21 cellular contexts compared by ENCODE assay signal in the genomic region with DNA sequence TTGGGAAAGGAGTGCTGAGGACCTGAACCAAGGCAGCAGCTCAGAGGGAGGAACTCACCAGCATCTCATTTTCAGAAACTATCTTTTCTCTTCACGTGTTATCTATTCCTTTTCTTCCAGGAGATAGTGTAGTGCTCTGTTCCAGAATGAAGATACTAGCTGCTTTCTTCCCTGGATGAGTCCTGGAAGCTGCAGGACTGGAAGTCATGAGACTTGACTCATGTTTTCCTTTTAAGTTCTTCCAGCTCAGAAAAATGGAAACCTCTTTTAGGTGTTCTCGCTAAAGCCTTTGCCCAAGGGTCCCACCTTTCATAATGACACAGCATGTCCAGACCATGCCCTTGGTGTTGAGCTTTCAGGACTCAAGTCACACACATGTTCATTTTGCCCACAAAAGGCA.
"Had no signal": no experiment of that assay in that cellular context is flagged by ENCODE, and none has a peak within 500 bp of the region (broad histone marks: within the 10 kb centered on the region; RNA-seq: fewer than 3 reads in every experiment).

No MANE protein-coding gene starts in this region.

- ATAC-seq: activated CD4-positive, alpha-beta T cell treated with anti-CD3 and anti-CD28 coated beads for 36 hours; left lung; natural killer cell treated with Interleukin-12 subunit alpha and Interleukin-12 subunit beta and Interleukin-15 and Interleukin-18, amount 100 ng/mL, for 72 hours had no signal

- H3K79me2 ChIP-seq: hepatocyte had no signal

- H3K4me2 ChIP-seq: hepatocyte had no signal

- H3K9me3 ChIP-seq: left lung, tibial nerve, uterus had no signal

- H3K4me3 ChIP-seq: coronary artery, hepatocyte, left lung, skin epidermis, tibial nerve, uterus had no signal

- H3K27me3 ChIP-seq: hepatocyte, left lung, tibial nerve, uterus had no signal

- DNase-seq: activated CD4-positive, alpha-beta memory T cell treated with anti-CD3 and anti-CD28 coated beads, Interleukin-2, amount 10 ng/mL, durations not matched to agents 7 days and 5 days; activated CD4-positive, alpha-beta T cell treated with anti-CD3 and anti-CD28 coated beads for 36 hours; activated CD8-positive, alpha-beta memory T cell treated with anti-CD3 and anti-CD28 coated beads, Interleukin-2, amount 50 U/mL, for 4 hours; activated gamma-delta T cell treated with Interleukin-2 at 50 U/mL for 16 hours; effector CD8-positive, alpha-beta T cell; islet precursor cell; left lung; nucleus accumbens; posterior cingulate gyrus; retina; stimulated activated CD4-positive, alpha-beta T cell treated with anti-CD3 and anti-CD28 coated beads, Interleukin-4, amount 100 ng/mL, for 4 hours; stimulated activated CD8-positive, alpha-beta memory T cell treated with anti-CD3 and anti-CD28 coated beads, Interleukin-4, amount 100 ng/mL, for 48 hours; stimulated activated naive CD4-positive, alpha-beta T cell treated with Interleukin-2 at 50 U/mL for 16 hours; substantia nigra; uterus; WERI-Rb-1 had no signal

- H3K27ac ChIP-seq: coronary artery, hepatocyte, left lung, skin epidermis, tibial nerve, uterus, WERI-Rb-1 had no signal

- H2AFZ ChIP-seq: hepatocyte had no signal

- H3K4me1 ChIP-seq: left lung, tibial nerve, uterus had no signal

- H3K36me3 ChIP-seq: left lung, tibial nerve, uterus, WERI-Rb-1 had no signal
